2 cellular contexts compared by ENCODE assay signal in the genomic region with DNA sequence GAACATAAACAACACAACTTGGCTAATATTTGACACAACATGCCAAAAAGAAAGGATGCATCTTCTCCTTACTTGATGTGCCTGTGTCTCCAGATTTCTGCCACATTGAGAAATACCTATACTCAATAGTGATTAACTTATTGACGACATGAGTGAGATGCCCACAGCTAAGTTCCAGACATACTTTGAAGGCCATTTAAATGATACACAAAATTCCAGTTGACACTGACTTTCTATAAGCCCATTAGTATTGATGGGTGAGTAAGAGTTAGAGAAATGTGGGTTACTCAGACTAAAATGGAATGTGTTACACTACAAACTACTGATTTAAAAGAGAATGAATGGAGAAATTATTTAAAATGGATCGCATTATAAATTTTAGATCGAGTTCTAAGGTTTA.
TF ChIP-seq lines count a peak whose summit lies in the region.

No MANE protein-coding gene starts in this region.

TF ChIP-seq in SK-N-SH, 30 proteins besides CTCF, POLR2A, EP300 and RAD21 (continued from another document):
- TF ChIP-seq, protein P1, sequence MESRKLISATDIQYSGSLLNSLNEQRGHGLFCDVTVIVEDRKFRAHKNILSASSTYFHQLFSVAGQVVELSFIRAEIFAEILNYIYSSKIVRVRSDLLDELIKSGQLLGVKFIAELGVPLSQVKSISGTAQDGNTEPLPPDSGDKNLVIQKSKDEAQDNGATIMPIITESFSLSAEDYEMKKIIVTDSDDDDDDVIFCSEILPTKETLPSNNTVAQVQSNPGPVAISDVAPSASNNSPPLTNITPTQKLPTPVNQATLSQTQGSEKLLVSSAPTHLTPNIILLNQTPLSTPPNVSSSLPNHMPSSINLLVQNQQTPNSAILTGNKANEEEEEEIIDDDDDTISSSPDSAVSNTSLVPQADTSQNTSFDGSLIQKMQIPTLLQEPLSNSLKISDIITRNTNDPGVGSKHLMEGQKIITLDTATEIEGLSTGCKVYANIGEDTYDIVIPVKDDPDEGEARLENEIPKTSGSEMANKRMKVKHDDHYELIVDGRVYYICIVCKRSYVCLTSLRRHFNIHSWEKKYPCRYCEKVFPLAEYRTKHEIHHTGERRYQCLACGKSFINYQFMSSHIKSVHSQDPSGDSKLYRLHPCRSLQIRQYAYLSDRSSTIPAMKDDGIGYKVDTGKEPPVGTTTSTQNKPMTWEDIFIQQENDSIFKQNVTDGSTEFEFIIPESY (IDR thresholded peaks at IDR 0.05; ENCODE audit: borderline replicate concordance, low read depth) = no peak
- TF ChIP-seq MXI1 (IDR thresholded peaks at IDR 0.05; ENCODE audit: low read depth, low read length) (no peak), SMC3 (IDR thresholded peaks at IDR 0.05; ENCODE audit: low read depth, low read length) (no peak), USF2 (IDR thresholded peaks at IDR 0.05; ENCODE audit: borderline replicate concordance, low read depth, low read length) (no peak), REST (IDR thresholded peaks at IDR 0.05; ENCODE audit: low read depth, low read length) (no peak), TEAD4 (IDR thresholded peaks at IDR 0.05; ENCODE audit: borderline replicate concordance, insufficient read depth) (no peak)

TF ChIP-seq in SK-N-SH treated with all-trans-retinoic acid at 6 μM for 48 hours, 23 proteins besides CTCF, POLR2A, EP300 and RAD21 (continued from another document):
- TF ChIP-seq ZNF8 (CRISPR knock-in tag; IDR thresholded peaks at IDR 0.05) (no peak), BACH2 (CRISPR knock-in tag; IDR thresholded peaks at IDR 0.05; ENCODE audit: borderline replicate concordance) (no peak), PPARA (CRISPR knock-in tag; IDR thresholded peaks at IDR 0.05; ENCODE audit: borderline replicate concordance) (no peak), TOX (CRISPR knock-in tag; IDR thresholded peaks at IDR 0.05; ENCODE audit: borderline replicate concordance) (no peak), ZNF70 (CRISPR knock-in tag; IDR thresholded peaks at IDR 0.05) (no peak), TCF4 (CRISPR knock-in tag; IDR thresholded peaks at IDR 0.05; ENCODE audit: borderline replicate concordance) (no peak), CSDC2 (CRISPR knock-in tag; IDR thresholded peaks at IDR 0.05) (no peak), TSHZ2 (CRISPR knock-in tag; IDR thresholded peaks at IDR 0.05) (no peak), ZFP3 (CRISPR knock-in tag; IDR thresholded peaks at IDR 0.05) (no peak), ARNTL (CRISPR knock-in tag; IDR thresholded peaks at IDR 0.05; ENCODE audit: borderline replicate concordance, low read depth) (no peak)
- TF ChIP-seq, protein P2, sequence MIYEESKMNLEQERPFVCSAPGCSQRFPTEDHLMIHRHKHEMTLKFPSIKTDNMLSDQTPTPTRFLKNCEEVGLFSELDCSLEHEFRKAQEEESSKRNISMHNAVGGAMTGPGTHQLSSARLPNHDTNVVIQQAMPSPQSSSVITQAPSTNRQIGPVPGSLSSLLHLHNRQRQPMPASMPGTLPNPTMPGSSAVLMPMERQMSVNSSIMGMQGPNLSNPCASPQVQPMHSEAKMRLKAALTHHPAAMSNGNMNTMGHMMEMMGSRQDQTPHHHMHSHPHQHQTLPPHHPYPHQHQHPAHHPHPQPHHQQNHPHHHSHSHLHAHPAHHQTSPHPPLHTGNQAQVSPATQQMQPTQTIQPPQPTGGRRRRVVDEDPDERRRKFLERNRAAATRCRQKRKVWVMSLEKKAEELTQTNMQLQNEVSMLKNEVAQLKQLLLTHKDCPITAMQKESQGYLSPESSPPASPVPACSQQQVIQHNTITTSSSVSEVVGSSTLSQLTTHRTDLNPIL (CRISPR knock-in tag; IDR thresholded peaks at IDR 0.05; ENCODE audit: low read depth) = no peak
